Comparison of ENCODE assay signal across 16 cellular contexts in genomic region chr9:7148243-7148765, GRCh38.
"Had no signal": no experiment of that assay in that cellular context is flagged by ENCODE, and none has a peak within 500 bp of the region (broad histone marks: within the 10 kb centered on the region; RNA-seq: fewer than 3 reads in every experiment).

No MANE protein-coding gene starts in this region.

- H3K9me3 ChIP-seq: upper lobe of right lung had no signal

- DNase-seq: activated CD4-positive, alpha-beta memory T cell treated with anti-CD3 and anti-CD28 coated beads, Interleukin-2, amount 10 ng/mL, durations not matched to agents 7 days and 5 days; activated CD4-positive, alpha-beta T cell treated with anti-CD3 and anti-CD28 coated beads for 36 hours; activated CD8-positive, alpha-beta memory T cell treated with anti-CD3 and anti-CD28 coated beads, Interleukin-2, amount 50 U/mL, for 4 hours; activated gamma-delta T cell treated with Interleukin-2 at 50 U/mL for 16 hours; activated naive CD8-positive, alpha-beta T cell treated with anti-CD3 and anti-CD28 coated beads, Interleukin-2, amount 10 ng/mL, durations not matched to agents 7 days and 5 days; brain microvascular endothelial cell; endodermal cell; natural killer cell; retina; stimulated activated naive CD8-positive, alpha-beta T cell treated with anti-CD3 and anti-CD28 coated beads, Interleukin-15, Interleukin-2, amounts not matched to agents 100 U/mL and 50 U/mL, for 24 hours; T-cell; T1000; upper lobe of right lung; WERI-Rb-1 had no signal

- H3K27me3 ChIP-seq: brain microvascular endothelial cell, upper lobe of right lung had no signal

- H3K27ac ChIP-seq: brain microvascular endothelial cell, SK-N-MC, upper lobe of right lung, WERI-Rb-1 had no signal

- H3K4me3 ChIP-seq: SK-N-MC, skin epidermis, upper lobe of right lung had no signal

- ATAC-seq: activated CD4-positive, alpha-beta T cell treated with anti-CD3 and anti-CD28 coated beads for 36 hours; natural killer cell; T-cell; upper lobe of right lung had no signal

- H3K36me3 ChIP-seq: brain microvascular endothelial cell, WERI-Rb-1 had no signal
